Comparison of ENCODE assay signal across 9 cellular contexts in the genomic region with DNA sequence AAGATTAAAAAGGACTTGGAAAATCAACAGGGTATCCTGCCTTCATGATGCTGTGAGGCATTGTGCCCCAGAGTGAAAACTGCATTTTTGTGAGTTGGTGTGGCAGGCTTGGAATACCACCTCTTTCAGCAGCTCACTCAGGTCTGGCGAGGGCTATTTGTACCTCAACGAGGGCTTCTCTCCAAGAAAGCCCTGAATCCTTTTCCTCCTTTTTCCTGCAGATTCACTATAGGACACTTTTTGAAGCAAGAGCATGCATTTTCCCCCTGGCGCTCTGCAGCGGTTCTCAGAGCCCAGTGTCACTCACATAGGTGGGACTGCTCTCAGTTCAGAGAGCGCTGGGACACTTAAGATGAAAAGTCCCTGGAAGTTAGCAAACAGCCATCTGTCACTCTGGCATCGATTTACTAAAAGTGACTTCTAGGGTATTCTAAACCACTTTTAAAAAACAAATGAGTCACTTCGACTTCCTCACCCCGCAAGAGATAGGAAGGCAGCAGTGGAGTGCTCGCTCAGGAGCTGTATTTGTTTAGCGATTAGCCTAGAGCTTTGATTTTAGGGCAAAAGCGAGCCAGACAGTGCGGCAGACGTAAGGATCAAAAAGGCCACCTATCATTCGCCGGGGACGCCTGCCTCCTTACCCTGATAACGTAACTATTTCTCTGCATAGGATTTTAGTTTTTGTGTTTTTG. TPM values are rescaled to one million over a fixed set of nuclear protein-coding genes. Genes with fewer than 3 reads are reported as not detected.
DNase-seq lines count a peak whose midpoint lies in the region; ATAC-seq and TF ChIP-seq lines count a peak whose summit lies in the region.
"Had no signal": no experiment of that assay in that cellular context is flagged by ENCODE, and none has a peak within 500 bp of the region (broad histone marks: within the 10 kb centered on the region; RNA-seq: fewer than 3 reads in every experiment).

No MANE protein-coding gene starts in this region.

- no peak overlapping the region for H3K27ac ChIP-seq in iPS-20b (ENCODE audit: low read length)

- H3K9me3 Mint-ChIP-seq in activated T-cell treated with anti-CD3 and anti-CD28 coated beads, Interleukin-2, amount 50 U/mL, for 4 hours = peaks cover 10% of the 10 kb centered on the region
- peaks cover 28% of the 10 kb centered on the region for H3K9me3 Mint-ChIP-seq in activated B cell treated with CpG ODN at 0.5 μM for 24 hours
- H3K9me3 Mint-ChIP-seq in stimulated activated memory B cell treated with anti-CD40 and anti-IgM and Interleukin-4, amounts not matched to agents 10 μg/mL and 1 μg/mL and 100 μg/mL, for 72 hours = peaks cover 20% of the 10 kb centered on the region

- H3K27me3 ChIP-seq in iPS-20b (ENCODE audit: insufficient read depth, low read length) = peaks cover 72% of the 10 kb centered on the region

- H3K4me1 ChIP-seq in iPS-20b (ENCODE audit: insufficient read depth, low read length) = no peaks in the 10 kb centered on the region; the same call in 1 of the 2 replicates

- no peak for DNase-seq in activated T-cell treated with anti-CD3 and anti-CD28 coated beads, Interleukin-2, amount 50 U/mL, for 4 hours
- no peak for DNase-seq in activated T-cell treated with anti-CD3 and anti-CD28 coated beads, Interleukin-2, amount 50 U/mL, for 1 hour
- DNase-seq in activated B cell treated with CpG ODN at 0.5 μM for 24 hours (no peak), COLO829 (ENCODE audit: low spot score) (no peak), germinal center (ENCODE audit: low spot score) (no peak)

- peaks cover 16% of the 10 kb centered on the region for H3K9me3 ChIP-seq in iPS-20b (ENCODE audit: insufficient read depth, low read depth, low read length)

- peaks cover 22% of the 10 kb centered on the region for H3K4me1 Mint-ChIP-seq in activated T-cell treated with anti-CD3 and anti-CD28 coated beads, Interleukin-2, amount 50 U/mL, for 4 hours (ENCODE audit: low read depth)
- peaks cover 21% of the 10 kb centered on the region for H3K4me1 Mint-ChIP-seq in activated B cell treated with CpG ODN at 0.5 μM for 24 hours
- H3K4me1 Mint-ChIP-seq in stimulated activated memory B cell treated with anti-CD40 and anti-IgM and Interleukin-4, amounts not matched to agents 10 μg/mL and 1 μg/mL and 100 μg/mL, for 72 hours = peaks cover 27% of the 10 kb centered on the region

- H3K9ac ChIP-seq in iPS-20b (ENCODE audit: low read depth, low read length) = peak overlapping the region; percentile 27; the same call in 1 of the 2 replicates

- H3K36me3 Mint-ChIP-seq in activated T-cell treated with anti-CD3 and anti-CD28 coated beads, Interleukin-2, amount 50 U/mL, for 4 hours (ENCODE audit: insufficient read depth) = no peaks in the 10 kb centered on the region
- H3K36me3 Mint-ChIP-seq in activated B cell treated with CpG ODN at 0.5 μM for 24 hours (ENCODE audit: low read depth) = peaks cover 3% of the 10 kb centered on the region
- H3K36me3 Mint-ChIP-seq in stimulated activated memory B cell treated with anti-CD40 and anti-IgM and Interleukin-4, amounts not matched to agents 10 μg/mL and 1 μg/mL and 100 μg/mL, for 72 hours = no peaks in the 10 kb centered on the region

- TF ChIP-seq CTCF in activated B cell treated with CpG ODN at 0.5 μM for 24 hours (IDR thresholded peaks at IDR 0.05) = no peak

- H3K4me3 Mint-ChIP-seq in activated T-cell treated with anti-CD3 and anti-CD28 coated beads, Interleukin-2, amount 50 U/mL, for 4 hours = peak overlapping the region; percentile 75
- H3K4me3 Mint-ChIP-seq in activated B cell treated with CpG ODN at 0.5 μM for 24 hours = peak overlapping the region; percentile 86
- peak overlapping the region; percentile 77 for H3K4me3 Mint-ChIP-seq in stimulated activated memory B cell treated with anti-CD40 and anti-IgM and Interleukin-4, amounts not matched to agents 10 μg/mL and 1 μg/mL and 100 μg/mL, for 72 hours

- intact Hi-C loops in activated B cell treated with CpG ODN at 0.5 μM for 24 hours (cut with micrococcal nuclease) = no loop called here

- peaks cover 50% of the 10 kb centered on the region for H3K27me3 Mint-ChIP-seq in activated T-cell treated with anti-CD3 and anti-CD28 coated beads, Interleukin-2, amount 50 U/mL, for 4 hours (ENCODE audit: low read depth)
- H3K27me3 Mint-ChIP-seq in activated B cell treated with CpG ODN at 0.5 μM for 24 hours = peaks cover 39% of the 10 kb centered on the region
- H3K27me3 Mint-ChIP-seq in stimulated activated memory B cell treated with anti-CD40 and anti-IgM and Interleukin-4, amounts not matched to agents 10 μg/mL and 1 μg/mL and 100 μg/mL, for 72 hours = peaks cover 58% of the 10 kb centered on the region

- ATAC-seq in activated T-cell treated with anti-CD3 and anti-CD28 coated beads, Interleukin-2, amount 50 U/mL, for 4 hours = peak in 1 of 2 donors; percentile 52
- ATAC-seq in activated B cell treated with CpG ODN at 0.5 μM for 24 hours (ENCODE audit: low read depth) = no peak
- no peak for ATAC-seq in stimulated activated memory B cell treated with anti-CD40 and anti-IgM and Interleukin-4, amounts not matched to agents 10 μg/mL and 1 μg/mL and 100 μg/mL, for 72 hours
- no peak for ATAC-seq in GM21786 (IDR thresholded peaks at IDR 0.05; ENCODE audit: unreplicated experiment)

- no peaks in the 10 kb centered on the region for H3K36me3 ChIP-seq in iPS-20b (ENCODE audit: insufficient read depth, low read depth, low read length)

- POLR2A ChIA-PET in activated B cell treated with CpG ODN at 0.5 μM for 24 hours (lab: Charles Lee) = no interaction called here

- CTCF ChIA-PET in activated B cell treated with CpG ODN at 0.5 μM for 24 hours (lab: Charles Lee) = no interaction called here

- no peak overlapping the region for H3K27ac Mint-ChIP-seq in activated B cell treated with CpG ODN at 0.5 μM for 24 hours
- H3K27ac Mint-ChIP-seq in stimulated activated memory B cell treated with anti-CD40 and anti-IgM and Interleukin-4, amounts not matched to agents 10 μg/mL and 1 μg/mL and 100 μg/mL, for 72 hours = no peak overlapping the region

- H3K4me3 ChIP-seq in iPS-20b (ENCODE audit: low read length) = peak overlapping the region; percentile 80

RNA-seq across cellular contexts. Expression of a gene that starts 0.8 kb away (rescaled TPM):
- total RNA-seq in activated T-cell treated with anti-CD3 and anti-CD28 coated beads, Interleukin-2, amount 50 U/mL, for 4 hours = not detected
- not detected in 2 replicates for total RNA-seq in activated B cell treated with CpG ODN at 0.5 μM for 24 hours
- total RNA-seq: T-helper 2 cell treated with Interferon-gamma antibody and Interleukin-4, amounts not matched to agents 100 ng/mL and 5 ng/mL, for 36 hours had no signal
